ENCODE assay signal across 17 cellular contexts in genomic region chr3:184325269-184325668, GRCh38. TPM values are rescaled to one million over a fixed set of nuclear protein-coding genes. Genes with fewer than 3 reads are reported as not detected.
DNase-seq lines count a peak whose midpoint lies in the region; ATAC-seq, FAIRE-seq and TF ChIP-seq lines count a peak whose summit lies in the region.
"Had no signal": no experiment of that assay in that cellular context is flagged by ENCODE, and none has a peak within 500 bp of the region (broad histone marks: within the 10 kb centered on the region; RNA-seq: fewer than 3 reads in every experiment).

No MANE protein-coding gene starts in this region.

- intact Hi-C loops in activated T-helper 1 cell treated with anti-CD3 and anti-CD28 coated beads, Interleukin-12 subunit alpha, Interleukin-12 subunit beta, Interleukin-2, Interleukin-4 antibody, amounts not matched to agents 30 ng/mL and 10 ng/mL and 1 ng/mL, durations not matched to agents 14 hours and 24 hours and 36 hours (cut with micrococcal nuclease): loop anchor here (1.0 kb wide), 1 partner anchor 8 kb away; no protein-coding TSS in a partner anchor

- peak in 1 of 2 donors; percentile 5 for ATAC-seq in activated naive CD4-positive, alpha-beta T cell treated with anti-CD3 and anti-CD28 coated beads, Interleukin-2, amount 50 U/mL, for 72 hours
- ATAC-seq in GM18867 (IDR thresholded peaks at IDR 0.05; ENCODE audit: unreplicated experiment): no peak
- ATAC-seq: HCT116 had no signal

- TF ChIP-seq CTCF in progenitor cell of endocrine pancreas (IDR thresholded peaks at IDR 0.05; ENCODE audit: unreplicated experiment): no peak

- H3K4me3 Mint-ChIP-seq in activated T-helper 1 cell treated with anti-CD3 and anti-CD28 coated beads, Interleukin-12 subunit alpha, Interleukin-12 subunit beta, Interleukin-2, Interleukin-4 antibody, amounts not matched to agents 30 ng/mL and 10 ng/mL and 1 ng/mL, durations not matched to agents 14 hours and 24 hours and 36 hours: no peak overlapping the region
- no peak overlapping the region for H3K4me3 Mint-ChIP-seq in progenitor cell of endocrine pancreas (ENCODE audit: low read depth)
- H3K4me3 Mint-ChIP-seq: central memory CD8-positive, alpha-beta T cell; immature natural killer cell had no signal

- no peaks in the 10 kb centered on the region for H3K9me3 Mint-ChIP-seq in activated naive CD4-positive, alpha-beta T cell treated with anti-CD3 and anti-CD28 coated beads, Interleukin-2, amount 50 U/mL, for 72 hours
- no peaks in the 10 kb centered on the region for H3K9me3 Mint-ChIP-seq in activated T-helper 1 cell treated with anti-CD3 and anti-CD28 coated beads, Interleukin-12 subunit alpha, Interleukin-12 subunit beta, Interleukin-2, Interleukin-4 antibody, amounts not matched to agents 30 ng/mL and 10 ng/mL and 1 ng/mL, durations not matched to agents 14 hours and 24 hours and 36 hours
- no peaks in the 10 kb centered on the region for H3K9me3 Mint-ChIP-seq in progenitor cell of endocrine pancreas (ENCODE audit: low read depth)
- H3K9me3 Mint-ChIP-seq: central memory CD8-positive, alpha-beta T cell; immature natural killer cell had no signal

- peak overlapping the region; percentile 34 to 96 for H3K27ac Mint-ChIP-seq in activated naive CD4-positive, alpha-beta T cell treated with anti-CD3 and anti-CD28 coated beads, Interleukin-2, amount 50 U/mL, for 72 hours
- H3K27ac Mint-ChIP-seq in activated T-helper 1 cell treated with anti-CD3 and anti-CD28 coated beads, Interleukin-12 subunit alpha, Interleukin-12 subunit beta, Interleukin-2, Interleukin-4 antibody, amounts not matched to agents 30 ng/mL and 10 ng/mL and 1 ng/mL, durations not matched to agents 14 hours and 24 hours and 36 hours: peak overlapping the region; percentile 38
- H3K27ac Mint-ChIP-seq in progenitor cell of endocrine pancreas: peak overlapping the region; percentile 77

- FAIRE-seq in GM19239 (lab: Jason Lieb, UNC): no peak

- no peaks in the 10 kb centered on the region for H3K27me3 Mint-ChIP-seq in activated T-helper 1 cell treated with anti-CD3 and anti-CD28 coated beads, Interleukin-12 subunit alpha, Interleukin-12 subunit beta, Interleukin-2, Interleukin-4 antibody, amounts not matched to agents 30 ng/mL and 10 ng/mL and 1 ng/mL, durations not matched to agents 14 hours and 24 hours and 36 hours (ENCODE audit: insufficient read depth)
- H3K27me3 Mint-ChIP-seq in progenitor cell of endocrine pancreas: no peaks in the 10 kb centered on the region
- H3K27me3 Mint-ChIP-seq: central memory CD8-positive, alpha-beta T cell had no signal

- H3K36me3 Mint-ChIP-seq in activated naive CD4-positive, alpha-beta T cell treated with anti-CD3 and anti-CD28 coated beads, Interleukin-2, amount 50 U/mL, for 72 hours: peaks cover 61 to 79% of the 10 kb centered on the region in 2 donors
- peaks cover 85% of the 10 kb centered on the region for H3K36me3 Mint-ChIP-seq in activated T-helper 1 cell treated with anti-CD3 and anti-CD28 coated beads, Interleukin-12 subunit alpha, Interleukin-12 subunit beta, Interleukin-2, Interleukin-4 antibody, amounts not matched to agents 30 ng/mL and 10 ng/mL and 1 ng/mL, durations not matched to agents 14 hours and 24 hours and 36 hours (ENCODE audit: low read depth)
- peaks cover 55% of the 10 kb centered on the region for H3K36me3 Mint-ChIP-seq in progenitor cell of endocrine pancreas (ENCODE audit: insufficient read depth)

- DNase-seq in activated naive CD4-positive, alpha-beta T cell treated with anti-CD3 and anti-CD28 coated beads, Interleukin-2, amount 50 U/mL, for 72 hours (ENCODE audit: low spot score in 2 of 2): no peak
- DNase-seq in activated naive CD4-positive, alpha-beta T cell treated with anti-CD3 and anti-CD28 coated beads, Interleukin-2, amount 50 U/mL, for 16 hours: no peak
- DNase-seq in activated T-helper 1 cell treated with anti-CD3 and anti-CD28 coated beads, Interleukin-12 subunit alpha, Interleukin-12 subunit beta, Interleukin-2, Interleukin-4 antibody, amounts not matched to agents 30 ng/mL and 10 ng/mL and 1 ng/mL, durations not matched to agents 14 hours and 24 hours and 36 hours (ENCODE audit: low spot score): no peak
- no peak for DNase-seq in progenitor cell of endocrine pancreas (ENCODE audit: low spot score, unreplicated experiment)
- no peak for DNase-seq in GM19239 (ENCODE audit: insufficient read length, low spot score)
- DNase-seq: COR-L47; effector CD8-positive, alpha-beta T cell; immature natural killer cell; Karpas-422; NCI-H1417 treated with DMSO at 0.1 percent for 48 hours; NCI-H2171; NCI-H748 treated with DMSO at 0.1 percent for 48 hours; stimulated activated CD4-positive, alpha-beta T cell treated with anti-CD3 and anti-CD28 coated beads, Interleukin-2, amount 100 ng/mL, for 48 hours; T1000 had no signal

- H3K4me1 Mint-ChIP-seq in activated T-helper 1 cell treated with anti-CD3 and anti-CD28 coated beads, Interleukin-12 subunit alpha, Interleukin-12 subunit beta, Interleukin-2, Interleukin-4 antibody, amounts not matched to agents 30 ng/mL and 10 ng/mL and 1 ng/mL, durations not matched to agents 14 hours and 24 hours and 36 hours (ENCODE audit: low read depth): peaks cover 22% of the 10 kb centered on the region
- no peaks in the 10 kb centered on the region for H3K4me1 Mint-ChIP-seq in progenitor cell of endocrine pancreas (ENCODE audit: low read depth)

RNA-seq across cellular contexts. Expression of gene EIF4G1, which starts 10.9 kb away (rescaled TPM):
- total RNA-seq in activated naive CD4-positive, alpha-beta T cell treated with anti-CD3 and anti-CD28 coated beads, Interleukin-2, amount 50 U/mL, for 72 hours: 100 to 1,000 TPM; 256 to 376 TPM
- 657 and 706 TPM in 2 replicates for total RNA-seq in activated T-helper 1 cell treated with anti-CD3 and anti-CD28 coated beads, Interleukin-12 subunit alpha, Interleukin-12 subunit beta, Interleukin-2, Interleukin-4 antibody, amounts not matched to agents 30 ng/mL and 10 ng/mL and 1 ng/mL, durations not matched to agents 14 hours and 24 hours and 36 hours
- 333 and 341 TPM in 2 replicates for total RNA-seq in progenitor cell of endocrine pancreas

RNA-seq across cellular contexts. Expression of gene FAM131A, which starts 12.1 kb away (rescaled TPM):
- 1 to 10 TPM; 4.1 to 6.8 TPM for total RNA-seq in activated naive CD4-positive, alpha-beta T cell treated with anti-CD3 and anti-CD28 coated beads, Interleukin-2, amount 50 U/mL, for 72 hours
- total RNA-seq in activated T-helper 1 cell treated with anti-CD3 and anti-CD28 coated beads, Interleukin-12 subunit alpha, Interleukin-12 subunit beta, Interleukin-2, Interleukin-4 antibody, amounts not matched to agents 30 ng/mL and 10 ng/mL and 1 ng/mL, durations not matched to agents 14 hours and 24 hours and 36 hours: 7.5 and 9.2 TPM in 2 replicates
- 15.4 and 17.3 TPM in 2 replicates for total RNA-seq in progenitor cell of endocrine pancreas

RNA-seq across cellular contexts. Expression of gene PSMD2, which starts 26.2 kb away (rescaled TPM):
- 100 to 1,000 TPM; 241 to 252 TPM for total RNA-seq in activated naive CD4-positive, alpha-beta T cell treated with anti-CD3 and anti-CD28 coated beads, Interleukin-2, amount 50 U/mL, for 72 hours
- total RNA-seq in activated T-helper 1 cell treated with anti-CD3 and anti-CD28 coated beads, Interleukin-12 subunit alpha, Interleukin-12 subunit beta, Interleukin-2, Interleukin-4 antibody, amounts not matched to agents 30 ng/mL and 10 ng/mL and 1 ng/mL, durations not matched to agents 14 hours and 24 hours and 36 hours: 251 and 255 TPM in 2 replicates
- total RNA-seq in progenitor cell of endocrine pancreas: 259 and 269 TPM in 2 replicates

RNA-seq across cellular contexts. Expression of gene CLCN2, which starts 36.1 kb away (rescaled TPM):
- 10 to 100 TPM in 1 of 2 donors, 1 to 10 TPM in 1; 6.5 to 13.9 TPM for total RNA-seq in activated naive CD4-positive, alpha-beta T cell treated with anti-CD3 and anti-CD28 coated beads, Interleukin-2, amount 50 U/mL, for 72 hours
- total RNA-seq in activated T-helper 1 cell treated with anti-CD3 and anti-CD28 coated beads, Interleukin-12 subunit alpha, Interleukin-12 subunit beta, Interleukin-2, Interleukin-4 antibody, amounts not matched to agents 30 ng/mL and 10 ng/mL and 1 ng/mL, durations not matched to agents 14 hours and 24 hours and 36 hours: 5.2 and 6.6 TPM in 2 replicates
- total RNA-seq in progenitor cell of endocrine pancreas: 21.9 and 22.4 TPM in 2 replicates

RNA-seq across cellular contexts. Expression of gene POLR2H, which starts 36.2 kb away (rescaled TPM):
- total RNA-seq in activated naive CD4-positive, alpha-beta T cell treated with anti-CD3 and anti-CD28 coated beads, Interleukin-2, amount 50 U/mL, for 72 hours: 100 to 1,000 TPM; 112 to 177 TPM
- 145 and 151 TPM in 2 replicates for total RNA-seq in activated T-helper 1 cell treated with anti-CD3 and anti-CD28 coated beads, Interleukin-12 subunit alpha, Interleukin-12 subunit beta, Interleukin-2, Interleukin-4 antibody, amounts not matched to agents 30 ng/mL and 10 ng/mL and 1 ng/mL, durations not matched to agents 14 hours and 24 hours and 36 hours
- 89.3 and 90.5 TPM in 2 replicates for total RNA-seq in progenitor cell of endocrine pancreas
